ENCODE assay signal across 1 cellular context in genomic region chr11:66070604-66071325, GRCh38.
TF ChIP-seq lines count a peak whose summit lies in the region.

No MANE protein-coding gene starts in this region.

TF ChIP-seq in GM23338, 12 proteins besides CTCF, POLR2A, EP300 and RAD21 (continued from another document):
- TF ChIP-seq REST (IDR thresholded peaks at IDR 0.05; ENCODE audit: unreplicated experiment), result no peak
- TF ChIP-seq ETS1 (IDR thresholded peaks at IDR 0.05), result no peak
- no peak for TF ChIP-seq POLR2AphosphoS5 (IDR thresholded peaks at IDR 0.05; ENCODE audit: low read depth)
- no peak for TF ChIP-seq CREB1 (CRISPR knock-in tag; IDR thresholded peaks at IDR 0.05; ENCODE audit: low read depth)
